In genomic region chr5:150789431-150789830, GRCh38 we compare ENCODE assay signal across 12 cellular contexts. TPM values are rescaled to one million over a fixed set of nuclear protein-coding genes. Genes with fewer than 3 reads are reported as not detected.
DNase-seq lines count a peak whose midpoint lies in the region; ATAC-seq and TF ChIP-seq lines count a peak whose summit lies in the region.
"Had no signal": no experiment of that assay in that cellular context is flagged by ENCODE, and none has a peak within 500 bp of the region (broad histone marks: within the 10 kb centered on the region; RNA-seq: fewer than 3 reads in every experiment).

No MANE protein-coding gene starts in this region.

- peak overlapping the region; percentile 71 for H3K27ac Mint-ChIP-seq in activated CD4-positive, alpha-beta memory T cell treated with anti-CD3 and anti-CD28 coated beads, Interleukin-2, amount 10 ng/mL, durations not matched to agents 7 days and 5 days

- intact Hi-C loops in Right ventricle myocardium inferior (cut with DNase I): no loop called here
- intact Hi-C loops in cardiac septum (cut with DNase I): no loop called here
- intact Hi-C loops in left ventricle myocardium superior (cut with micrococcal nuclease): no loop called here
- intact Hi-C loops in transverse colon (cut with DNase I; ENCODE audit: low total_unique reads): no loop called here

- peaks cover 6 to 52% (median 22%) of the 10 kb centered on the region in 4 donors for H3K4me1 ChIP-seq in transverse colon

- no peaks in the 10 kb centered on the region for H3K9me3 ChIP-seq in transverse colon

- H3K27me3 ChIP-seq in transverse colon: no peaks in the 10 kb centered on the region

- no peaks in the 10 kb centered on the region for H3K27me3 Mint-ChIP-seq in activated CD4-positive, alpha-beta memory T cell treated with anti-CD3 and anti-CD28 coated beads, Interleukin-2, amount 10 ng/mL, durations not matched to agents 7 days and 5 days

- no peak for TF ChIP-seq POLR2A in transverse colon (IDR thresholded peaks at IDR 0.05)

- in situ Hi-C loops in transverse colon (cut with MboI; ENCODE audit: low pct_ligation_motif_present in 1 of 4, low pct_unique_long_range_greater_than_20kb in 1 of 4, low sequenced_read_pairs in 3 of 4): no loop called here

- no peak overlapping the region for H3K4me3 Mint-ChIP-seq in activated CD4-positive, alpha-beta memory T cell treated with anti-CD3 and anti-CD28 coated beads, Interleukin-2, amount 10 ng/mL, durations not matched to agents 7 days and 5 days

- H3K4me3 ChIP-seq in transverse colon: no peak overlapping the region

- TF ChIP-seq CTCF in transverse colon (IDR thresholded peaks at IDR 0.05): no peak

- DNase-seq in Right ventricle myocardium inferior (ENCODE audit: missing footprints): no peak
- DNase-seq in cardiac septum (ENCODE audit: low spot score): no peak
- no peak for DNase-seq in activated CD4-positive, alpha-beta memory T cell treated with anti-CD3 and anti-CD28 coated beads, Interleukin-2, amount 10 ng/mL, durations not matched to agents 7 days and 5 days
- no peak for DNase-seq in left ventricle myocardium superior
- no peak for DNase-seq in transverse colon
- DNase-seq in SHP77 treated with DMSO at 0.1 percent for 48 hours (lab: John Stamatoyannopoulos, UW): no peak
- DNase-seq in middle frontal gyrus (ENCODE audit: extremely low spot score, low spot score): no peak
- DNase-seq: aorta, NCI-H1105 had no signal

- H3K27ac ChIP-seq in transverse colon: peak overlapping the region; percentile 45 to 72 (median 58)
- H3K27ac ChIP-seq: C4-2B, VCaP had no signal

- H3K4me1 Mint-ChIP-seq in activated CD4-positive, alpha-beta memory T cell treated with anti-CD3 and anti-CD28 coated beads, Interleukin-2, amount 10 ng/mL, durations not matched to agents 7 days and 5 days: peaks cover 50% of the 10 kb centered on the region

- no peaks in the 10 kb centered on the region for H3K36me3 ChIP-seq in transverse colon

- 76 to 85% methylated on average over 4 to 7 of the region's 7 CpGs for WGBS in transverse colon (ENCODE audit: low coverage in 1 of 2), 2 donors

- CTCF ChIA-PET in activated CD4-positive, alpha-beta memory T cell treated with anti-CD3 and anti-CD28 coated beads, Interleukin-2, amount 10 ng/mL, durations not matched to agents 7 days and 5 days (lab: Charles Lee): interaction anchor here (0.9 to 3.9 kb wide), 4 partner anchors 10 to 289 kb away, joined by 3 to 22 read pairs (median 5); partner anchors contain the start of genes IRGM, RBM22 and SMIM3

- POLR2A ChIA-PET in activated CD4-positive, alpha-beta memory T cell treated with anti-CD3 and anti-CD28 coated beads, Interleukin-2, amount 10 ng/mL, durations not matched to agents 7 days and 5 days (lab: Charles Lee): interaction anchor here (0.5 to 2.2 kb wide), 6 partner anchors 8 to 105 kb away, joined by 3 to 14 read pairs (median 4); partner anchors contain the start of genes DCTN4, IRGM, RBM22 and SMIM3

- peaks cover 3% of the 10 kb centered on the region for H3K9me3 Mint-ChIP-seq in activated CD4-positive, alpha-beta memory T cell treated with anti-CD3 and anti-CD28 coated beads, Interleukin-2, amount 10 ng/mL, durations not matched to agents 7 days and 5 days

- ATAC-seq in Right ventricle myocardium inferior: peak; percentile 40
- ATAC-seq in left ventricle myocardium superior: peak; percentile 26
- no peak for ATAC-seq in HG02623 (IDR thresholded peaks at IDR 0.05; ENCODE audit: unreplicated experiment)

- TF ChIP-seq EP300 in transverse colon (IDR thresholded peaks at IDR 0.05; ENCODE audit: low read depth): no peak

- peaks cover 30% of the 10 kb centered on the region for H3K36me3 Mint-ChIP-seq in activated CD4-positive, alpha-beta memory T cell treated with anti-CD3 and anti-CD28 coated beads, Interleukin-2, amount 10 ng/mL, durations not matched to agents 7 days and 5 days (ENCODE audit: low read depth)

RNA-seq across cellular contexts. Expression of gene SMIM3, which starts 10.9 kb away (rescaled TPM):
- total RNA-seq in Right ventricle myocardium inferior (19.8 TPM), cardiac septum (15.3 TPM), left ventricle myocardium superior (15.2 TPM), transverse colon (10 to 100 TPM; 19.1 to 22.4 (median 20.4) TPM)
- total RNA-seq in activated CD4-positive, alpha-beta memory T cell treated with anti-CD3 and anti-CD28 coated beads, Interleukin-2, amount 10 ng/mL, durations not matched to agents 7 days and 5 days: 10 to 100 TPM; 17.4 to 19.1 TPM

RNA-seq across cellular contexts. Expression of gene DCTN4, which starts 30.6 kb away (rescaled TPM):
- total RNA-seq in Right ventricle myocardium inferior (46.4 TPM), cardiac septum (44.9 TPM), left ventricle myocardium superior (43.5 TPM), transverse colon (10 to 100 TPM; 23.2 to 55.3 (median 42.4) TPM)
- 10 to 100 TPM; 38.6 to 40.6 TPM for total RNA-seq in activated CD4-positive, alpha-beta memory T cell treated with anti-CD3 and anti-CD28 coated beads, Interleukin-2, amount 10 ng/mL, durations not matched to agents 7 days and 5 days

RNA-seq across cellular contexts. Expression of gene IRGM, which starts 56.9 kb away (rescaled TPM):
- total RNA-seq in Right ventricle myocardium inferior: not detected
- total RNA-seq in cardiac septum: not detected
- 1 to 10 TPM in 1 of 2 experiments, under 1 TPM in 1; 0.96 to 1.2 TPM for total RNA-seq in activated CD4-positive, alpha-beta memory T cell treated with anti-CD3 and anti-CD28 coated beads, Interleukin-2, amount 10 ng/mL, durations not matched to agents 7 days and 5 days
- not detected for total RNA-seq in left ventricle myocardium superior
- total RNA-seq in transverse colon: under 1 TPM in 1 of 4 donors, not detected in 3; 0.82 TPM
